Comparison of ENCODE assay signal across 17 cellular contexts in genomic region chr2:134955744-134956143, GRCh38. TPM values are rescaled to one million over a fixed set of nuclear protein-coding genes. Genes with fewer than 3 reads are reported as not detected.
DNase-seq lines count a peak whose midpoint lies in the region; ATAC-seq and TF ChIP-seq lines count a peak whose summit lies in the region.
"Had no signal": no experiment of that assay in that cellular context is flagged by ENCODE, and none has a peak within 500 bp of the region (broad histone marks: within the 10 kb centered on the region; RNA-seq: fewer than 3 reads in every experiment).

No MANE protein-coding gene starts in this region.

- intact Hi-C loops in colonic mucosa (cut with DNase I): no loop called here
- intact Hi-C loops in left colon (cut with DNase I, micrococcal nuclease): no loop called here
- intact Hi-C loops in transverse colon (cut with DNase I; ENCODE audit: low total_unique reads): no loop called here

- DNase-seq in colonic mucosa (no peak), left colon (no peak), transverse colon (no peak), foreskin keratinocyte (no peak)
- no peak for DNase-seq in stimulated activated CD4-positive, alpha-beta T cell treated with anti-CD3 and anti-CD28 coated beads, Interleukin-12 subunit alpha, Interleukin-12 subunit beta, amount 100 ng/mL, for 4 hours
- DNase-seq: C1 segment of cervical spinal cord; Calu3; CD4-positive, alpha-beta memory T cell; COR-L47; DMS53; DMS79 treated with DMSO at 0.1 percent for 48 hours; GF-D8; GM23248; H7; HCEC 1CT had no signal

- TF ChIP-seq POLR2A in transverse colon (IDR thresholded peaks at IDR 0.05): no peak

- no peak overlapping the region for H3K9ac ChIP-seq in colonic mucosa (ENCODE audit: low read depth in 2 of 2, low read length in 2 of 2)
- H3K9ac ChIP-seq: GM23248 had no signal

- TF ChIP-seq CTCF in VCaP (conservative IDR thresholded peaks at IDR 0.05) (no peak), colonic mucosa (IDR thresholded peaks at IDR 0.05) (no peak), transverse colon (IDR thresholded peaks at IDR 0.05) (no peak), foreskin keratinocyte (conservative IDR thresholded peaks at IDR 0.05) (no peak)

- peak; percentile 76 for ATAC-seq in left colon
- ATAC-seq in foreskin keratinocyte: no peak
- ATAC-seq in GM21737 (IDR thresholded peaks at IDR 0.05; ENCODE audit: unreplicated experiment): no peak

- peak overlapping the region; percentile 44 for H3K27ac ChIP-seq in VCaP
- peak overlapping the region; percentile 28 for H3K27ac ChIP-seq in colonic mucosa
- H3K27ac ChIP-seq in transverse colon: peak overlapping the region in 3 of 4 donors; percentile 36 to 47 (median 39)
- H3K27ac ChIP-seq in foreskin keratinocyte: no peak overlapping the region
- H3K27ac ChIP-seq: GM23248 had no signal

- WGBS in transverse colon (ENCODE audit: low coverage in 1 of 2), 2 donors: 38 to 44% methylated on average over 1 of the region's 1 CpG

- H3K27me3 ChIP-seq in colonic mucosa (no peaks in the 10 kb centered on the region), transverse colon (no peaks in the 10 kb centered on the region), foreskin keratinocyte (no peaks in the 10 kb centered on the region)

- no peaks in the 10 kb centered on the region for H3K9me3 ChIP-seq in colonic mucosa
- H3K9me3 ChIP-seq in transverse colon: no peaks in the 10 kb centered on the region

- H3K4me3 ChIP-seq in colonic mucosa (no peak overlapping the region), transverse colon (no peak overlapping the region)
- H3K4me3 ChIP-seq: GM23248 had no signal

- in situ Hi-C loops in transverse colon (cut with MboI; ENCODE audit: low pct_ligation_motif_present in 1 of 4, low pct_unique_long_range_greater_than_20kb in 1 of 4, low sequenced_read_pairs in 3 of 4): no loop called here

- no peak for TF ChIP-seq EP300 in transverse colon (IDR thresholded peaks at IDR 0.05; ENCODE audit: low read depth)

- H3K36me3 ChIP-seq in colonic mucosa (no peaks in the 10 kb centered on the region), transverse colon (peaks cover 0 to 28% (median 12%) of the 10 kb centered on the region in 4 donors)

- H3K4me1 ChIP-seq in colonic mucosa (no peaks in the 10 kb centered on the region), transverse colon (peaks cover 0 to 25% (median 8%) of the 10 kb centered on the region in 4 donors), foreskin keratinocyte (no peaks in the 10 kb centered on the region)

RNA-seq across cellular contexts. Expression of gene CCNT2, which starts 37.1 kb away (rescaled TPM):
- total RNA-seq in colonic mucosa (10 to 100 TPM; 26.3 to 38.7 TPM), left colon (10 to 100 TPM; 33.9 to 35.3 TPM), transverse colon (10 to 100 TPM; 24.7 to 57.5 (median 44.6) TPM), foreskin keratinocyte (17.1 and 18.3 TPM in 2 replicates)
- polyA plus RNA-seq in foreskin keratinocyte: 3.1 and 3.5 TPM in 2 replicates
